Comparison of ENCODE assay signal across 8 cellular contexts in the genomic region with DNA sequence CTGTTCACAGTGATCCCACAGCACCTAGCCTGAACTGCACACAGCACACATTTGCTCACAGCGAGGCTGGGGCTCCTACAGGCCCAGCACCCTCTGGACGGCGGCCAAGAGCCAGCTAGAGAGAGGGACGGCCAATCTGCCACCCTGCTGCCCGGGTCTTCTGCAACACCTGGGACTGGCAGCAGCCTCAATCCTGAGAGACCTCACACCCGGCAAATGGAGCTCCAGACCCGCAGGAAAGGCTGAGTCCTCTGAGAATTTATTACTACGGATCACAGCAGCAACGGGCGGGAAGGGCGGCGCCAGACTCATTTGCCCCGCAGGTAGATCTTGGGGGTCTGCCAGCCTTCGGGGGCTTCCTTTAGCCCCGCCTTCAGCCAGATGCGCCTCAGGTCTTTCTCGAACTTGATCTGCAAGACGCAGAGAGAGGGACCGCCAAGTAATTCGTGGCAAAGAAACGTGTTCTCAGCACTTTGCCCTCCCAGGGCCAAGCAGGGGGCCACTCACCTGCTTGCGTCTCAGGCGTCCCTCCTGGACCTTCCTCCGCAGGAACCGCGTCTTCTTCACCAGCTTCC. TPM values are rescaled to one million over a fixed set of nuclear protein-coding genes. Genes with fewer than 3 reads are reported as not detected.
A peak's percentile ranks its signal among the peaks of the same experiment; 100 is the strongest.
DNase-seq lines count a peak whose midpoint lies in the region; ATAC-seq and TF ChIP-seq lines count a peak whose summit lies in the region.

No MANE protein-coding gene starts in this region.

- peak overlapping the region; percentile 86 for H3K4me3 Mint-ChIP-seq in CD8-positive, alpha-beta T cell
- peak overlapping the region; percentile 84 for H3K4me3 Mint-ChIP-seq in osteocyte (ENCODE audit: unreplicated experiment)

- TF ChIP-seq CTCF in CD8-positive, alpha-beta T cell (IDR thresholded peaks at IDR 0.05), result no peak
- no peak for TF ChIP-seq CTCF in PC-9 (conservative IDR thresholded peaks at IDR 0.05)
- no peak for TF ChIP-seq CTCF in epithelial cell of proximal tubule (conservative IDR thresholded peaks at IDR 0.05; ENCODE audit: low read depth, low read length)
- TF ChIP-seq CTCF in osteocyte (IDR thresholded peaks at IDR 0.05), result no peak

- H3K9me3 Mint-ChIP-seq in CD8-positive, alpha-beta T cell, result no peaks in the 10 kb centered on the region
- no peaks in the 10 kb centered on the region for H3K9me3 Mint-ChIP-seq in osteocyte (ENCODE audit: unreplicated experiment)

- DNase-seq in CD8-positive, alpha-beta T cell, result peak in 1 of 7 experiments; percentile 21
- no peak for DNase-seq in PC-9
- no peak for DNase-seq in epithelial cell of proximal tubule (ENCODE audit: low read depth)
- no peak for DNase-seq in osteocyte (ENCODE audit: extremely low spot score, unreplicated experiment)
- no peak for DNase-seq in NCI-H128 (lab: John Stamatoyannopoulos, UW; ENCODE audit: unreplicated experiment)
- no peak for DNase-seq in DMS53 (lab: John Stamatoyannopoulos, UW)
- DNase-seq in AG08396 (ENCODE audit: low spot score), result no peak

- H3K27me3 ChIP-seq in CD8-positive, alpha-beta T cell (ENCODE audit: insufficient read depth, low read length), result no peaks in the 10 kb centered on the region
- H3K27me3 ChIP-seq in PC-9 (ENCODE audit: insufficient read depth, low read depth), result no peaks in the 10 kb centered on the region

- BruUV-seq in PC-9 (replicated peaks; lab: Mats Ljungman, UMichigan), result no TSS peak

- H3K36me3 Mint-ChIP-seq in CD8-positive, alpha-beta T cell, result peaks cover 14% of the 10 kb centered on the region
- peaks cover 3% of the 10 kb centered on the region for H3K36me3 Mint-ChIP-seq in osteocyte (ENCODE audit: unreplicated experiment)

- no peaks in the 10 kb centered on the region for H3K27me3 Mint-ChIP-seq in CD8-positive, alpha-beta T cell (ENCODE audit: low read depth)
- H3K27me3 Mint-ChIP-seq in osteocyte (ENCODE audit: unreplicated experiment), result no peaks in the 10 kb centered on the region

- H3K27ac Mint-ChIP-seq in CD8-positive, alpha-beta T cell, result peak overlapping the region; percentile 79
- no peak overlapping the region for H3K27ac Mint-ChIP-seq in osteocyte (ENCODE audit: unreplicated experiment)

- peaks cover 25% of the 10 kb centered on the region for H3K79me2 ChIP-seq in PC-9 (ENCODE audit: low read depth)

- H3K9me3 ChIP-seq in CD8-positive, alpha-beta T cell (ENCODE audit: low read length), result no peaks in the 10 kb centered on the region
- H3K9me3 ChIP-seq in PC-9 (ENCODE audit: insufficient read depth, low read depth), result no peaks in the 10 kb centered on the region

- H2AFZ ChIP-seq in PC-9, result no peak overlapping the region

- H3K4me3 ChIP-seq in CD8-positive, alpha-beta T cell (ENCODE audit: low read depth, low read length), result no peak overlapping the region
- H3K4me3 ChIP-seq in PC-9, result peak overlapping the region; percentile 81
- peak overlapping the region; percentile 96 for H3K4me3 ChIP-seq in epithelial cell of proximal tubule (ENCODE audit: low read depth, low read length)

- peaks cover 32% of the 10 kb centered on the region; the same call in 1 of the 2 replicates for H3F3A ChIP-seq in PC-9 (ENCODE audit: insufficient read depth, low read depth)

- CTCF ChIA-PET in CD8-positive, alpha-beta T cell (lab: Charles Lee), result interaction anchor here (1.1 to 5.3 kb wide), 4 partner anchors 21 to 341 kb away, joined by 3 to 41 read pairs (median 18); no protein-coding TSS in a partner anchor
- CTCF ChIA-PET in PC-9 (lab: Charles Lee), result no interaction called here

- no peak overlapping the region for H3K27ac ChIP-seq in CD8-positive, alpha-beta T cell (ENCODE audit: low read depth, low read length)
- H3K27ac ChIP-seq in PC-9, result no peak overlapping the region

- no peak for ATAC-seq in CD8-positive, alpha-beta T cell
- no peak for ATAC-seq in HG02973 (IDR thresholded peaks at IDR 0.05; ENCODE audit: unreplicated experiment)

- no peaks in the 10 kb centered on the region for H3K9me2 ChIP-seq in PC-9 (ENCODE audit: insufficient read depth)

- H3K4me2 ChIP-seq in PC-9, result peak overlapping the region; percentile 91

- intact Hi-C loops in CD8-positive, alpha-beta T cell (cut with DNase I, micrococcal nuclease), result loop anchor here in 1 of 2 experiments (5.0 to 10.0 kb wide), 3 partner anchors 341 to 1019 kb away; partner anchors contain the start of genes CDK11A, MORN1 and RER1
- intact Hi-C loops in PC-9 (cut with micrococcal nuclease; ENCODE audit: unreplicated experiment), result loop anchor here (2.0 to 10.0 kb wide), 2 partner anchors 29 to 131 kb away; no protein-coding TSS in a partner anchor

- POLR2A ChIA-PET in CD8-positive, alpha-beta T cell (lab: Charles Lee), result interaction anchor here (3.1 kb wide), 1 partner anchor 26 kb away, joined by 46 read pairs; the partner anchor contains the start of gene CCNL2
- POLR2A ChIA-PET in PC-9 (lab: Charles Lee; ENCODE audit: unreplicated experiment), result no interaction called here

- H3K4me1 Mint-ChIP-seq in CD8-positive, alpha-beta T cell (ENCODE audit: low read depth), result peaks cover 35% of the 10 kb centered on the region
- H3K4me1 Mint-ChIP-seq in osteocyte (ENCODE audit: unreplicated experiment), result peaks cover 23% of the 10 kb centered on the region

- H4K20me1 ChIP-seq in PC-9 (ENCODE audit: insufficient read depth), result no peaks in the 10 kb centered on the region

- H3K36me3 ChIP-seq in CD8-positive, alpha-beta T cell (ENCODE audit: insufficient read depth, low read length), result no peaks in the 10 kb centered on the region
- H3K36me3 ChIP-seq in PC-9 (ENCODE audit: low read depth), result no peaks in the 10 kb centered on the region; the same call in 1 of the 2 replicates

- H3K4me1 ChIP-seq in CD8-positive, alpha-beta T cell (ENCODE audit: insufficient read depth, low read length), result peaks cover 33% of the 10 kb centered on the region
- H3K4me1 ChIP-seq in PC-9 (replicated peaks; ENCODE audit: insufficient read depth), result peaks cover 16% of the 10 kb centered on the region

RNA-seq across cellular contexts. Expression of gene AURKAIP1, which starts 1.4 kb away (rescaled TPM):
- total RNA-seq in CD8-positive, alpha-beta T cell, result 10 to 100 TPM; 58.4 to 62.6 TPM
- 164 and 210 TPM in 2 replicates for total RNA-seq in PC-9 (2021)
- total RNA-seq in epithelial cell of proximal tubule, result 258 and 347 TPM in 2 replicates
- total RNA-seq in osteocyte, result 116 and 120 TPM in 2 replicates

RNA-seq across cellular contexts. Expression of gene MXRA8, which starts 15.2 kb away (rescaled TPM):
- total RNA-seq in CD8-positive, alpha-beta T cell, result 1 to 10 TPM; 7.5 to 9.3 TPM
- 0.55 and 0.80 TPM in 2 replicates for total RNA-seq in PC-9 (2021)
- total RNA-seq in epithelial cell of proximal tubule, result 43.2 and 137 TPM in 2 replicates
- 440 and 449 TPM in 2 replicates for total RNA-seq in osteocyte

RNA-seq across cellular contexts. Expression of gene DVL1, which starts 24.4 kb away (rescaled TPM):
- 10 to 100 TPM; 44.5 to 45.5 TPM for total RNA-seq in CD8-positive, alpha-beta T cell
- total RNA-seq in PC-9 (2021), result 95.8 and 98.4 TPM in 2 replicates
- 78.6 and 113 TPM in 2 replicates for total RNA-seq in epithelial cell of proximal tubule
- total RNA-seq in osteocyte, result 92.9 and 95.7 TPM in 2 replicates

RNA-seq across cellular contexts. Expression of gene CCNL2, which starts 25.6 kb away (rescaled TPM):
- total RNA-seq in CD8-positive, alpha-beta T cell, result 100 to 1,000 TPM; 307 to 328 TPM
- total RNA-seq in PC-9 (2021) (162 and 183 TPM in 2 replicates), epithelial cell of proximal tubule (47.3 and 96.3 TPM in 2 replicates), osteocyte (262 and 272 TPM in 2 replicates)

RNA-seq across cellular contexts. Expression of gene MRPL20, which starts 33.5 kb away (rescaled TPM):
- total RNA-seq in CD8-positive, alpha-beta T cell, result 10 to 100 TPM; 92.6 to 92.7 TPM
- total RNA-seq in PC-9 (2021) (90.5 and 90.8 TPM in 2 replicates), epithelial cell of proximal tubule (150 and 246 TPM in 2 replicates), osteocyte (82.1 and 86.9 TPM in 2 replicates)
